1 cellular context compared by ENCODE assay signal in genomic region chr1:203306089-203306969, GRCh38.
TF ChIP-seq lines count a peak whose summit lies in the region.

No MANE protein-coding gene starts in this region.

TF ChIP-seq in HEK293, 187 proteins besides CTCF, POLR2A, EP300 and RAD21 (continued from another document):
- peak; percentile 97 for TF ChIP-seq ZBTB6 (tag by site-specific recombination; IDR thresholded peaks at IDR 0.05)
- peak; percentile 77; the same call in 1 of the 2 replicates for TF ChIP-seq OVOL3 (tag by site-specific recombination; IDR thresholded peaks at IDR 0.05)
- no peak for TF ChIP-seq BCL11A (tag by site-specific recombination; IDR thresholded peaks at IDR 0.05; ENCODE audit: low read depth)
- peak; percentile 93 for TF ChIP-seq KLF1 (tag by site-specific recombination; IDR thresholded peaks at IDR 0.05)
- peak; percentile 73; the same call in 1 of the 2 replicates for TF ChIP-seq ZNF391 (tag by site-specific recombination; IDR thresholded peaks at IDR 0.05; ENCODE audit: borderline replicate concordance, low read depth)
- no peak; the same call in 1 of the 2 replicates for TF ChIP-seq ZNF157 (tag by site-specific recombination; IDR thresholded peaks at IDR 0.05)
- TF ChIP-seq ZNF148 (tag by site-specific recombination; IDR thresholded peaks at IDR 0.05; ENCODE audit: borderline replicate concordance), result peak; percentile 62; the same call in 1 of the 2 replicates
